Comparison of ENCODE assay signal across 24 cellular contexts in genomic region chr12:110858848-110859247, GRCh38.
A peak's percentile ranks its signal among the peaks of the same experiment; 100 is the strongest.
DNase-seq lines count a peak whose midpoint lies in the region; ATAC-seq and TF ChIP-seq lines count a peak whose summit lies in the region.
"Had no signal": no experiment of that assay in that cellular context is flagged by ENCODE, and none has a peak within 500 bp of the region (broad histone marks: within the 10 kb centered on the region; RNA-seq: fewer than 3 reads in every experiment).

No MANE protein-coding gene starts in this region.

- H3K4me3 ChIP-seq in HEK293 (ENCODE audit: low read depth, low read length): no peak overlapping the region
- H3K4me3 ChIP-seq: esophagus muscularis mucosa, GM12878, heart right ventricle, uterus had no signal

- no peak overlapping the region for H3K27ac ChIP-seq in HEK293 (ENCODE audit: extremely low read depth, low read depth, low read length)
- H3K27ac ChIP-seq: esophagus muscularis mucosa, heart right ventricle, RWPE1, uterus had no signal

- CTCF ChIA-PET in HEK293 (lab: Yijun Ruan, JAX): no interaction called here

- TF ChIP-seq CTCF in GM20000 (IDR thresholded peaks at IDR 0.05; ENCODE audit: extremely low read depth, missing control alignments): no peak
- TF ChIP-seq CTCF in HEK293 (tag by site-specific recombination; IDR thresholded peaks at IDR 0.05): no peak

- POLR2A ChIA-PET in HEK293 (lab: Yijun Ruan, JAX): no interaction called here

- ATAC-seq in HG03097 (IDR thresholded peaks at IDR 0.05; ENCODE audit: low FRiP score, unreplicated experiment): no peak
- ATAC-seq in GM18868 (IDR thresholded peaks at IDR 0.05; ENCODE audit: unreplicated experiment): no peak
- ATAC-seq: activated CD8-positive, alpha-beta T cell treated with anti-CD3 and anti-CD28 coated beads for 36 hours; GM12878; heart right ventricle; left colon; stimulated activated naive CD8-positive, alpha-beta T cell treated with anti-CD3 and anti-CD28 coated beads, Interleukin-15, amount 100 ng/mL, for 72 hours; T-helper 17 cell had no signal

- H3K4me1 ChIP-seq in HEK293 (ENCODE audit: control insufficient read depth, insufficient read depth, low read length): no peaks in the 10 kb centered on the region
- H3K4me1 ChIP-seq: esophagus muscularis mucosa, uterus had no signal

- no peaks in the 10 kb centered on the region for H3K36me3 ChIP-seq in HEK293 (ENCODE audit: control insufficient read depth in 2 of 2, insufficient read depth in 1 of 2, low read length in 2 of 2)
- H3K36me3 ChIP-seq: esophagus muscularis mucosa, heart right ventricle, uterus had no signal

- H3K9me3 ChIP-seq in HEK293 (ENCODE audit: control insufficient read depth, insufficient read depth, low read depth, low read length): no peaks in the 10 kb centered on the region
- H3K9me3 ChIP-seq: esophagus muscularis mucosa, heart right ventricle, uterus had no signal

- DNase-seq in GM20000 (ENCODE audit: low spot score) (peak; percentile 8), RPMI8226 (peak; percentile 38), iris pigment epithelial cell (ENCODE audit: low read depth) (peak; percentile 31)
- DNase-seq in activated effector memory CD4-positive, alpha-beta T cell treated with anti-CD3 and anti-CD28 coated beads, Interleukin-2, amount 50 U/mL, for 16 hours: no peak
- DNase-seq: activated CD4-positive, alpha-beta T cell treated with anti-CD3 and anti-CD28 coated beads for 1 hour; activated CD8-positive, alpha-beta T cell treated with anti-CD3 and anti-CD28 coated beads for 36 hours; EL; foreskin melanocyte; H7; heart right ventricle; left colon; NCI-H1694; NCI-H524; small intestine; stimulated activated CD8-positive, alpha-beta memory T cell treated with anti-CD3 and anti-CD28 coated beads, Interleukin-4, amount 100 ng/mL, for 48 hours; stimulated activated naive CD8-positive, alpha-beta T cell treated with anti-CD3 and anti-CD28 coated beads, Interleukin-15, amount 100 ng/mL, for 72 hours; T-helper 17 cell; uterus had no signal

TF ChIP-seq in HEK293, 187 proteins besides CTCF, POLR2A, EP300 and RAD21:
- TF ChIP-seq ZBTB17 (tag by site-specific recombination; IDR thresholded peaks at IDR 0.05): peak; percentile 96
- TF ChIP-seq ZBTB6 (tag by site-specific recombination; IDR thresholded peaks at IDR 0.05): peak; percentile 85
- TF ChIP-seq ZNF837 (tag by site-specific recombination; IDR thresholded peaks at IDR 0.05): no peak
